ENCODE assay signal across 2 cellular contexts in the genomic region with DNA sequence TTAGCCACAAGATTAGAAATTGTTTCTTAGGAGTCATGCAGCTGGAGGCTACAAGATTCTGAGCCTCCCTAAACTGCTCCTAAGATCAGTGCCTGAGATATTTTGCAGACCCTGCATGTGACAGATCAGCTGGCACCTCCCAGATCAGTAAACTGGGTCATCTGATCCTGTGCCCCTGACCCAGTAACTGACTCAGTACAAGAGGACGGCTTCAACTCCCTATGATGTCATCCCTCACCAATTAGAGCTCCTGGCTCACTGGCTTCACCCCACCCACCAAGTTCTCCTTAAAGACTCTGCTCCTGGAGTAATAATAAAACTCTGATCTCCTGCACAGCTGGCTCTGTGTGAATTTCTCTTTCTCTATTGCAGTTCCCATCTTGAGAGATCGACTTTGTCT.
TF ChIP-seq lines count a peak whose summit lies in the region.

No MANE protein-coding gene starts in this region.

TF ChIP-seq in HepG2, 621 proteins besides CTCF, POLR2A, EP300 and RAD21:
- TF ChIP-seq MAX (IDR thresholded peaks at IDR 0.05) (no peak), ATF7 (IDR thresholded peaks at IDR 0.05) (peak; percentile 26; the same call in 1 of the 2 replicates), ATF7 (CRISPR knock-in tag; IDR thresholded peaks at IDR 0.05) (no peak)

TF ChIP-seq in endothelial cell of umbilical vein, 7 proteins besides CTCF, POLR2A, EP300 and RAD21:
- TF ChIP-seq MAX (IDR thresholded peaks at IDR 0.05; ENCODE audit: insufficient read depth, insufficient read length) = no peak
- TF ChIP-seq GATA2 (IDR thresholded peaks at IDR 0.05; ENCODE audit: insufficient read depth, insufficient read length, low read depth, low read length) = no peak
- TF ChIP-seq EZH2 (IDR thresholded peaks at IDR 0.05; ENCODE audit: borderline replicate concordance, low read depth, low read length, severe bottlenecking) = no peak
- TF ChIP-seq MYC (IDR thresholded peaks at IDR 0.05; ENCODE audit: low read depth, low read length) = no peak
- TF ChIP-seq JUN (IDR thresholded peaks at IDR 0.05; ENCODE audit: borderline replicate concordance, insufficient read depth, insufficient read length, low read depth) = no peak
- TF ChIP-seq FOS (IDR thresholded peaks at IDR 0.05; ENCODE audit: borderline replicate concordance, insufficient read depth, low read length) = no peak
- TF ChIP-seq POLR2AphosphoS5 (IDR thresholded peaks at IDR 0.05; ENCODE audit: insufficient read depth, low read depth, low read length) = no peak
TF ChIP-seq in endothelial cell of umbilical vein: peak in this region for 0.
